In genomic region chr1:59485949-59486348, GRCh38 we compare ENCODE assay signal across 28 cellular contexts.
DNase-seq lines count a peak whose midpoint lies in the region; ATAC-seq, FAIRE-seq and TF ChIP-seq lines count a peak whose summit lies in the region.
"Had no signal": no experiment of that assay in that cellular context is flagged by ENCODE, and none has a peak within 500 bp of the region (broad histone marks: within the 10 kb centered on the region; RNA-seq: fewer than 3 reads in every experiment).

No MANE protein-coding gene starts in this region.

- in situ Hi-C loops in K562 (cut with MboI): no loop called here

- H2BK12ac ChIP-seq in trophoblast cell (ENCODE audit: low read length): peak overlapping the region; percentile 2

- H3K27ac Mint-ChIP-seq in MCF 10A (ENCODE audit: low read depth, unreplicated experiment): no peak overlapping the region
- H3K27ac Mint-ChIP-seq: activated B cell treated with CpG ODN at 0.5 μM for 24 hours; B cell; CD8-positive, alpha-beta T cell; dendritic cell treated with granulocyte-macrophage colony-stimulating factor and Interleukin-4, amounts not matched to agents 40 ng/mL and 50 ng/mL, for 4 days; nephron progenitor cell; stimulated activated naive B cell treated with anti-CD40 and anti-IgM and Interleukin-4, amounts not matched to agents 10 μg/mL and 1 μg/mL and 100 μg/mL, for 72 hours had no signal

- H4K12ac ChIP-seq in trophoblast cell (ENCODE audit: low read depth, low read length): no peak overlapping the region

- TF ChIP-seq EP300 in K562 (IDR thresholded peaks at IDR 0.05; ENCODE audit: low read length): no peak

- DNase-seq in MCF 10A (ENCODE audit: unreplicated experiment) (peak; percentile 9), breast epithelium (ENCODE audit: low spot score in 2 of 2) (no peak), NCI-H69 (lab: John Stamatoyannopoulos, UW) (peak; percentile 58), K562 (ENCODE audit: extremely low read depth in 1 of 4, low spot score in 3 of 4) (no peak), trophoblast cell (peak in 1 of 2 donors; percentile 50)
- DNase-seq in activated T-cell treated with anti-CD3 and anti-CD28 coated beads, Interleukin-2, amount 50 U/mL, for 1 hour: no peak
- DNase-seq: ACHN; activated B cell treated with CpG ODN at 0.5 μM for 24 hours; activated gamma-delta T cell; activated T-cell treated with anti-CD3 and anti-CD28 coated beads, Interleukin-2, amount 50 U/mL, for 4 hours; CD8-positive, alpha-beta T cell; esophagus squamous epithelium; hippocampal formation; immature natural killer cell; NCI-H146; NCI-H2171; NCI-H510A treated with DMSO at 0.1 percent for 48 hours; nephron progenitor cell; stimulated activated naive B cell treated with anti-CD40 and anti-IgM and Interleukin-4, amounts not matched to agents 10 μg/mL and 1 μg/mL and 100 μg/mL, for 72 hours; upper lobe of left lung had no signal

- H2AFZ ChIP-seq in K562 (ENCODE audit: low read depth, low read length) (no peak overlapping the region), trophoblast cell (ENCODE audit: insufficient read depth, low read length, poor library complexity) (no peak overlapping the region)

- no peak overlapping the region for H2BK5ac ChIP-seq in trophoblast cell (ENCODE audit: low read depth, low read length, poor library complexity)

- H4K8ac ChIP-seq in trophoblast cell (ENCODE audit: low read depth, low read length): no peak overlapping the region

- no peak for FAIRE-seq in K562 (lab: Jason Lieb, UNC)
- FAIRE-seq: GM12891 had no signal

- H3K4me3 ChIP-seq in breast epithelium (no peak overlapping the region), K562 (no peak overlapping the region), trophoblast cell (ENCODE audit: low read depth, low read length) (no peak overlapping the region)
- H3K4me3 ChIP-seq: esophagus squamous epithelium, gastroesophageal sphincter, SJSA1, upper lobe of left lung had no signal

- no peaks in the 10 kb centered on the region for H4K20me1 ChIP-seq in K562 (replicated peaks; ENCODE audit: control insufficient read depth, insufficient read depth, low read length)

- TF ChIP-seq POLR2A in breast epithelium (IDR thresholded peaks at IDR 0.05): no peak
- no peak for TF ChIP-seq POLR2A in K562 (conservative IDR thresholded peaks at IDR 0.05)

- H3K14ac ChIP-seq in trophoblast cell (ENCODE audit: low read length): no peak overlapping the region

- H3K27ac ChIP-seq in breast epithelium: no peak overlapping the region
- H3K27ac ChIP-seq in K562 (ENCODE audit: extremely low read depth, low read depth, low read length): no peak overlapping the region
- H3K27ac ChIP-seq in trophoblast cell (ENCODE audit: low read depth, low read length): no peak overlapping the region
- H3K27ac ChIP-seq: gastroesophageal sphincter, SJSA1, upper lobe of left lung had no signal

- no peak overlapping the region for H3K4me3 Mint-ChIP-seq in MCF 10A (ENCODE audit: unreplicated experiment)
- H3K4me3 Mint-ChIP-seq: activated B cell treated with CpG ODN at 0.5 μM for 24 hours; activated T-cell treated with anti-CD3 and anti-CD28 coated beads, Interleukin-2, amount 50 U/mL, for 4 hours; B cell; CD8-positive, alpha-beta T cell; central memory CD8-positive, alpha-beta T cell; dendritic cell treated with granulocyte-macrophage colony-stimulating factor and Interleukin-4, amounts not matched to agents 40 ng/mL and 50 ng/mL, for 4 days; immature natural killer cell; nephron progenitor cell; stimulated activated naive B cell treated with anti-CD40 and anti-IgM and Interleukin-4, amounts not matched to agents 10 μg/mL and 1 μg/mL and 100 μg/mL, for 72 hours had no signal

- H3K18ac ChIP-seq in trophoblast cell (ENCODE audit: low read length): no peak overlapping the region

- no peaks in the 10 kb centered on the region for H3K36me3 ChIP-seq in breast epithelium
- no peaks in the 10 kb centered on the region for H3K36me3 ChIP-seq in K562 (ENCODE audit: control insufficient read depth, insufficient read depth, low read length)
- H3K36me3 ChIP-seq in trophoblast cell (ENCODE audit: control insufficient read depth in 1 of 2, insufficient read depth in 2 of 2, low read length in 2 of 2): no peaks in the 10 kb centered on the region
- H3K36me3 ChIP-seq: esophagus squamous epithelium, gastroesophageal sphincter, SJSA1, upper lobe of left lung had no signal

- POLR2A ChIA-PET in MCF 10A (lab: Yijun Ruan, JAX): interaction anchor here (0.5 to 2.0 kb wide), 4 partner anchors 12 to 59 kb away, joined by 3 to 20 read pairs (median 4); no protein-coding TSS in a partner anchor
- POLR2A ChIA-PET in K562 (lab: Yijun Ruan, JAX): no interaction called here

- peaks cover 3% of the 10 kb centered on the region for H3K9me3 Mint-ChIP-seq in MCF 10A (ENCODE audit: unreplicated experiment)
- H3K9me3 Mint-ChIP-seq: activated B cell treated with CpG ODN at 0.5 μM for 24 hours; activated T-cell treated with anti-CD3 and anti-CD28 coated beads, Interleukin-2, amount 50 U/mL, for 4 hours; CD8-positive, alpha-beta T cell; central memory CD8-positive, alpha-beta T cell; immature natural killer cell had no signal

- peaks cover 30% of the 10 kb centered on the region for H3K4me1 Mint-ChIP-seq in MCF 10A (ENCODE audit: insufficient read depth, unreplicated experiment)

- H3K9ac ChIP-seq in K562 (ENCODE audit: insufficient read depth in 1 of 2, low read depth in 2 of 2, low read length in 2 of 2) (no peak overlapping the region), trophoblast cell (ENCODE audit: low read length) (no peak overlapping the region)

- H3K79me1 ChIP-seq in trophoblast cell (ENCODE audit: low read length): peaks cover 5% of the 10 kb centered on the region

- H2AK5ac ChIP-seq in trophoblast cell (ENCODE audit: low read length): no peak overlapping the region

- TF ChIP-seq CTCF in MCF 10A (IDR thresholded peaks at IDR 0.05; ENCODE audit: unreplicated experiment) (no peak), breast epithelium (IDR thresholded peaks at IDR 0.05) (no peak), K562 (IDR thresholded peaks at IDR 0.05 in 2 of 3, conservative IDR thresholded peaks at IDR 0.05 in 1 of 3; ENCODE audit: insufficient read depth in 2 of 3, low read depth in 1 of 3, low read length in 3 of 3) (no peak)

- H3K79me2 ChIP-seq in K562 (ENCODE audit: control insufficient read depth, insufficient read depth, low read length) (no peaks in the 10 kb centered on the region), trophoblast cell (ENCODE audit: control insufficient read depth, insufficient read depth, low read length, poor library complexity) (no peaks in the 10 kb centered on the region)

- no peak overlapping the region for H2BK120ac ChIP-seq in trophoblast cell (ENCODE audit: insufficient read depth, low read length, poor library complexity)

- H3K4me2 ChIP-seq in K562 (ENCODE audit: insufficient read depth, low read length) (no peak overlapping the region), trophoblast cell (ENCODE audit: low read length) (no peak overlapping the region)

- H3K9me3 ChIP-seq in breast epithelium (no peaks in the 10 kb centered on the region), K562 (replicated peaks; ENCODE audit: control insufficient read depth, insufficient read depth, low read depth, low read length) (no peaks in the 10 kb centered on the region), trophoblast cell (ENCODE audit: insufficient read depth, low read depth, low read length) (no peaks in the 10 kb centered on the region)
- H3K9me3 ChIP-seq: esophagus squamous epithelium, gastroesophageal sphincter, SJSA1, upper lobe of left lung had no signal

- intact Hi-C loops in MCF 10A (cut with micrococcal nuclease): no loop called here
- intact Hi-C loops in breast epithelium (cut with DNase I; ENCODE audit: low total_unique reads): no loop called here
- intact Hi-C loops in K562 (cut with micrococcal nuclease): no loop called here

- no peak overlapping the region for H3K23ac ChIP-seq in trophoblast cell (ENCODE audit: low read length)

- H3K9me1 ChIP-seq in K562 (ENCODE audit: control insufficient read depth, insufficient read depth, low read length): no peaks in the 10 kb centered on the region

- 4% methylated on average over 2 of the region's 2 CpGs for WGBS in K562 (ENCODE audit: insufficient coverage, low coverage, missing lambda C conversion rate)
- no CpG with 5 or more reads among the region's 2 CpGs for WGBS in trophoblast cell (ENCODE audit: extremely low coverage, insufficient coverage, insufficient read length)

- H3K36me3 Mint-ChIP-seq in MCF 10A (ENCODE audit: insufficient read depth, unreplicated experiment): no peaks in the 10 kb centered on the region
- H3K36me3 Mint-ChIP-seq: CD8-positive, alpha-beta T cell; immature natural killer cell; stimulated activated naive B cell treated with anti-CD40 and anti-IgM and Interleukin-4, amounts not matched to agents 10 μg/mL and 1 μg/mL and 100 μg/mL, for 72 hours had no signal

- TF ChIP-seq RAD21 in K562 (CRISPR knock-in tag; conservative IDR thresholded peaks at IDR 0.05 in 1 of 2, IDR thresholded peaks at IDR 0.05 in 1 of 2): no peak

- no peak overlapping the region for H4K91ac ChIP-seq in trophoblast cell (ENCODE audit: low read depth, low read length)

- no peaks in the 10 kb centered on the region for H3K27me3 Mint-ChIP-seq in MCF 10A (ENCODE audit: insufficient read depth, unreplicated experiment)
- H3K27me3 Mint-ChIP-seq: activated B cell treated with CpG ODN at 0.5 μM for 24 hours; B cell; central memory CD8-positive, alpha-beta T cell; dendritic cell treated with granulocyte-macrophage colony-stimulating factor and Interleukin-4, amounts not matched to agents 40 ng/mL and 50 ng/mL, for 4 days; stimulated activated naive B cell treated with anti-CD40 and anti-IgM and Interleukin-4, amounts not matched to agents 10 μg/mL and 1 μg/mL and 100 μg/mL, for 72 hours had no signal

- BruUV-seq in MCF 10A (replicated peaks; lab: Mats Ljungman, UMichigan) (no TSS peak), K562 (replicated peaks; lab: Mats Ljungman, UMichigan) (no TSS peak)

- ATAC-seq in K562: no peak
- no peak for ATAC-seq in GM19463 (IDR thresholded peaks at IDR 0.05; ENCODE audit: unreplicated experiment)
- no peak for ATAC-seq in HG03521 (IDR thresholded peaks at IDR 0.05; ENCODE audit: unreplicated experiment)
- ATAC-seq: activated T-cell treated with anti-CD3 and anti-CD28 coated beads, Interleukin-2, amount 50 U/mL, for 4 hours; CD8-positive, alpha-beta T cell; gastroesophageal sphincter; stimulated activated naive B cell treated with anti-CD40 and anti-IgM and Interleukin-4, amounts not matched to agents 10 μg/mL and 1 μg/mL and 100 μg/mL, for 72 hours had no signal

- H3K27me3 ChIP-seq in breast epithelium (no peaks in the 10 kb centered on the region), K562 (ENCODE audit: control insufficient read depth in 2 of 2, insufficient read depth in 2 of 2, low read length in 2 of 2) (no peaks in the 10 kb centered on the region), trophoblast cell (ENCODE audit: insufficient read depth, low read length) (no peaks in the 10 kb centered on the region)
- H3K27me3 ChIP-seq: esophagus squamous epithelium, gastroesophageal sphincter, SJSA1, upper lobe of left lung had no signal

- no peak overlapping the region for H3K4ac ChIP-seq in trophoblast cell (ENCODE audit: low read depth, low read length)

- H3K4me1 ChIP-seq in breast epithelium (no peaks in the 10 kb centered on the region), K562 (replicated peaks in 1 of 2; ENCODE audit: control insufficient read depth in 2 of 2, insufficient read depth in 2 of 2, low read length in 2 of 2) (peaks cover 0 to 6% of the 10 kb centered on the region in 2 experiments; a peak in 2 of 5 replicates), trophoblast cell (ENCODE audit: control insufficient read depth in 1 of 2, insufficient read depth in 2 of 2, low read length in 2 of 2) (peaks cover 6 to 11% of the 10 kb centered on the region in 2 experiments)

- CTCF ChIA-PET in MCF 10A (lab: Yijun Ruan, JAX): interaction anchor here (0.6 to 0.9 kb wide), 2 partner anchors 84 to 563 kb away, joined by 3 read pairs; no protein-coding TSS in a partner anchor
- CTCF ChIA-PET in K562 (lab: Yijun Ruan, JAX; ENCODE audit: low intra/inter-chr PET ratio): no interaction called here

Comparison
In these comparisons a context has a peak if more than half of its experiments do, and no peak if none do; other contexts are left out.
1. DNase-seq: peak in MCF 10A (single experiment) and NCI-H69 (single experiment); none in breast epithelium (0 of 2), K562 (0 of 4) and activated T-cell treated with anti-CD3 and anti-CD28 coated beads, Interleukin-2, amount 50 U/mL, for 1 hour (single experiment).